ENCODE assay signal across 8 cellular contexts in genomic region chr3:93979850-93980677, GRCh38. TPM values are rescaled to one million over a fixed set of nuclear protein-coding genes. Genes with fewer than 3 reads are reported as not detected.
A peak's percentile ranks its signal among the peaks of the same experiment; 100 is the strongest.
DNase-seq lines count a peak whose midpoint lies in the region; ATAC-seq and TF ChIP-seq lines count a peak whose summit lies in the region.

Gene ARL13B, plus strand, starts transcription at chr3:93980155. Its CDS starts 269 bp downstream, at chr3:93980424.

- CTCF ChIA-PET in AG04449 (lab: Yijun Ruan, JAX) (interaction anchor here (1.7 kb wide), 1 partner anchor 9 kb away, joined by 5 read pairs; no protein-coding TSS in a partner anchor), WTC11 (lab: Charles Lee) (interaction anchor here (0.5 to 1.0 kb wide), 3 partner anchors 9 to 122 kb away, joined by 3 to 6 read pairs (median 4); no protein-coding TSS in a partner anchor)

- H3K4me1 Mint-ChIP-seq in WTC11: peaks cover 12% of the 10 kb centered on the region

- DNase-seq in AG04449 (ENCODE audit: low read depth, low spot score) (peak; percentile 91), NCI-H2227 treated with DMSO at 0.1 percent for 48 hours (lab: John Stamatoyannopoulos, UW) (peak; percentile 92), WTC11 (ENCODE audit: low spot score) (peak; percentile 95), cardiac fibroblast (ENCODE audit: low read depth in 2 of 2) (peak; percentile 99), iPS-NIHi7 (ENCODE audit: extremely low spot score) (peak; percentile 97), smooth muscle cell (lab: John Stamatoyannopoulos, UW; ENCODE audit: unreplicated experiment) (peak; percentile 86)

- peak within 1 kb of the TSS; percentile 100 for H2AFZ ChIP-seq in smooth muscle cell (ENCODE audit: low read depth)

- under 1% methylated on average over 66 of the region's 66 CpGs for WGBS in smooth muscle cell (ENCODE audit: low lambda C conversion rate)

- H3K27ac Mint-ChIP-seq in WTC11: peak within 1 kb of the TSS; percentile 79

- peaks cover 15% of the 10 kb centered on the region for H4K20me1 ChIP-seq in smooth muscle cell (ENCODE audit: low read depth)

- peak within 1 kb of the TSS; percentile 95 for H3K27ac ChIP-seq in smooth muscle cell (ENCODE audit: low read depth)

- H3K36me3 Mint-ChIP-seq in WTC11: no peaks in the 10 kb centered on the region

- H3K9me3 Mint-ChIP-seq in WTC11: no peaks in the 10 kb centered on the region

- peak within 1 kb of the TSS; percentile 90 for H3K4me2 ChIP-seq in smooth muscle cell

- POLR2A ChIA-PET in AG04449 (lab: Yijun Ruan, JAX): no interaction called here
- POLR2A ChIA-PET in WTC11 (lab: Charles Lee): interaction anchor here (1.1 kb wide), 1 partner anchor 83 kb away, joined by 3 read pairs; the partner anchor contains the start of genes DHFR2 and NSUN3

- no peaks in the 10 kb centered on the region for H3K27me3 ChIP-seq in smooth muscle cell (ENCODE audit: low read depth)

- H3K36me3 ChIP-seq in smooth muscle cell (ENCODE audit: low read depth): no peaks in the 10 kb centered on the region

- H3K9me3 ChIP-seq in smooth muscle cell (replicated peaks; ENCODE audit: low read depth): no peaks in the 10 kb centered on the region

- ATAC-seq in GM18907 (IDR thresholded peaks at IDR 0.05; ENCODE audit: unreplicated experiment) (peak; percentile 100), HG03159 (IDR thresholded peaks at IDR 0.05; ENCODE audit: unreplicated experiment) (peak; percentile 100), WTC11 (peak; percentile 100)

- peak within 1 kb of the TSS; percentile 90 for H3K4me3 Mint-ChIP-seq in WTC11

- H3K79me2 ChIP-seq in smooth muscle cell (ENCODE audit: low read depth): peaks cover 47% of the 10 kb centered on the region

- peaks cover 14% of the 10 kb centered on the region for H3K27me3 Mint-ChIP-seq in WTC11 (ENCODE audit: low read depth)

- no peak for TF ChIP-seq CTCF in AG04449 (IDR thresholded peaks at IDR 0.05; ENCODE audit: insufficient read depth, low read length, missing control alignments)
- TF ChIP-seq CTCF in WTC11 (IDR thresholded peaks at IDR 0.05): no peak
- TF ChIP-seq CTCF in cardiac fibroblast (IDR thresholded peaks at IDR 0.05; ENCODE audit: low read depth, low read length): no peak
- TF ChIP-seq CTCF in smooth muscle cell (IDR thresholded peaks at IDR 0.05; ENCODE audit: borderline replicate concordance, insufficient read depth, poor library complexity, severe bottlenecking): no peak

- no peaks in the 10 kb centered on the region for H3F3A ChIP-seq in smooth muscle cell (ENCODE audit: low read depth)

- H3K4me3 ChIP-seq in AG04449 (ENCODE audit: low read depth, low read length): peak within 1 kb of the TSS; percentile 94
- H3K4me3 ChIP-seq in cardiac fibroblast (replicated peaks in 1 of 2; ENCODE audit: low read depth in 2 of 2, low read length in 2 of 2): peak within 1 kb of the TSS; percentile 93
- H3K4me3 ChIP-seq in smooth muscle cell: peak within 1 kb of the TSS; percentile 95

- H3K9ac ChIP-seq in smooth muscle cell (ENCODE audit: low read depth): peak within 1 kb of the TSS; percentile 96

- peaks cover 11% of the 10 kb centered on the region for H3K4me1 ChIP-seq in smooth muscle cell (ENCODE audit: low read depth)

TF ChIP-seq in WTC11, 78 proteins besides CTCF, POLR2A, EP300 and RAD21 (continues in another document):
- TF ChIP-seq E2F5 (CRISPR knock-in tag; IDR thresholded peaks at IDR 0.05) (no peak; the same call in 1 of the 2 replicates), RELA (CRISPR knock-in tag; IDR thresholded peaks at IDR 0.05; ENCODE audit: borderline replicate concordance) (no peak), ZNF232 (CRISPR knock-in tag; IDR thresholded peaks at IDR 0.05) (no peak), NFYB (CRISPR knock-in tag; conservative IDR thresholded peaks at IDR 0.05; ENCODE audit: low read depth) (peak; percentile 74), MXD4 (CRISPR knock-in tag; IDR thresholded peaks at IDR 0.05; ENCODE audit: borderline replicate concordance) (no peak), GRHL2 (CRISPR knock-in tag; IDR thresholded peaks at IDR 0.05; ENCODE audit: insufficient replicate concordance, severe bottlenecking) (no peak), MYBL2 (CRISPR knock-in tag; IDR thresholded peaks at IDR 0.05) (0 out of 2 replicates have a peak, but pooled peaks have one; percentile 33), USF1 (CRISPR knock-in tag; IDR thresholded peaks at IDR 0.05) (no peak), PRDM15 (CRISPR knock-in tag; IDR thresholded peaks at IDR 0.05) (peak; percentile 49; the same call in 1 of the 2 replicates), FOXP1 (CRISPR knock-in tag; IDR thresholded peaks at IDR 0.05; ENCODE audit: borderline replicate concordance) (peak; percentile 45; the same call in 1 of the 2 replicates), CREM (CRISPR knock-in tag; IDR thresholded peaks at IDR 0.05) (peak; percentile 84), ARID4B (CRISPR knock-in tag; IDR thresholded peaks at IDR 0.05; ENCODE audit: borderline replicate concordance) (no peak)
- TF ChIP-seq, protein P1, sequence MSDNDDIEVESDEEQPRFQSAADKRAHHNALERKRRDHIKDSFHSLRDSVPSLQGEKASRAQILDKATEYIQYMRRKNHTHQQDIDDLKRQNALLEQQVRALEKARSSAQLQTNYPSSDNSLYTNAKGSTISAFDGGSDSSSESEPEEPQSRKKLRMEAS (CRISPR knock-in tag; IDR thresholded peaks at IDR 0.05): peak; percentile 61; the same call in 1 of the 2 replicates

RNA-seq across cellular contexts. Expression of gene ARL13B, which starts in this region (rescaled TPM):
- total RNA-seq in WTC11 (2021): 6.0 to 9.3 TPM (median 9.3 TPM) in 3 replicates
- 8.6 and 19.1 TPM in 2 replicates for total RNA-seq in smooth muscle cell
- polyA plus RNA-seq in smooth muscle cell: 12.8 and 14.0 TPM in 2 replicates

Comparison
In these comparisons a context has a peak if more than half of its experiments do, and no peak if none do; other contexts are left out.
1. Peak in every context shown above with its lines: DNase-seq, ATAC-seq, H3K4me3 ChIP-seq and H3K27ac ChIP-seq.